8 cellular contexts compared by ENCODE assay signal in the genomic region with DNA sequence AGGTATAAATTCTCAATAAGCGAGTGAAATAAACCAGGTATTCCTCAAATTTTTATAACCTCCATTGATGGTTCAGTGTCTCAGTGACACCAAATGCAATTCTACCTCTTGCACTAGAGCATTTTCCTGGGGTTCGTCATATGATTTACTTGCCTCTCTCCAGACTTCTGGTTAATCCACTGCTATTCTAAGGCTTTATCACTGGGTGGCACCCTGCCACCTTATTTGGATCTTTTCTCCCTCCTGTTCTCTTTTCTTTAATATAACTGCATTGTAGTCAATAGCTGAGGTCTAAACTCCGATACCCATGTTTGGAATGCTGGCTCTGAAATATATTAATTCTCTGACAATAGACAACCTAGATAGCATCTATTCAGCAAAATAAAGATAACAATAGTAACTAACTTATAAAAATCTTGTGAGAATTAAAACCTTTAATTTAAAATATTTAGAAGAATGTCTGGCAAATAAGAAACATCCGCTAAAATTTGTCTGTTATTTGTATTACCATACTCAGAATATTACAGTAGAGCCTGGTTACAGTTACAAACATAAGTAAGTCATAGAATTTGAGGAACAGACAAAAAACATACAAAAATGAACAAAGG.
DNase-seq lines count a peak whose midpoint lies in the region; ATAC-seq and TF ChIP-seq lines count a peak whose summit lies in the region.

No MANE protein-coding gene starts in this region.

- POLR2A ChIA-PET in activated CD4-positive, alpha-beta memory T cell treated with anti-CD3 and anti-CD28 coated beads, Interleukin-2, amount 10 ng/mL, durations not matched to agents 7 days and 5 days (lab: Charles Lee), result no interaction called here

- H3K27me3 Mint-ChIP-seq in brain, result peaks cover 4% of the 10 kb centered on the region
- no peaks in the 10 kb centered on the region for H3K27me3 Mint-ChIP-seq in effector memory CD8-positive, alpha-beta T cell
- no peaks in the 10 kb centered on the region for H3K27me3 Mint-ChIP-seq in activated CD4-positive, alpha-beta memory T cell treated with anti-CD3 and anti-CD28 coated beads, Interleukin-2, amount 10 ng/mL, durations not matched to agents 7 days and 5 days

- H3K4me3 Mint-ChIP-seq in brain, result no peak overlapping the region
- H3K4me3 Mint-ChIP-seq in effector memory CD8-positive, alpha-beta T cell, result no peak overlapping the region
- H3K4me3 Mint-ChIP-seq in activated CD4-positive, alpha-beta memory T cell treated with anti-CD3 and anti-CD28 coated beads, Interleukin-2, amount 10 ng/mL, durations not matched to agents 7 days and 5 days, result no peak overlapping the region

- peak overlapping the region in 3 of 5 experiments; percentile 48 to 90 (median 78) for H3K27ac Mint-ChIP-seq in brain
- no peak overlapping the region for H3K27ac Mint-ChIP-seq in effector memory CD8-positive, alpha-beta T cell
- no peak overlapping the region for H3K27ac Mint-ChIP-seq in activated CD4-positive, alpha-beta memory T cell treated with anti-CD3 and anti-CD28 coated beads, Interleukin-2, amount 10 ng/mL, durations not matched to agents 7 days and 5 days

- peak; percentile 65 to 72 for TF ChIP-seq CTCF in brain (conservative IDR thresholded peaks at IDR 0.05)

- DNase-seq in Ammon's horn (ENCODE audit: low spot score), result peak; percentile 81
- peak; percentile 66 for DNase-seq in NCI-H524 treated with DMSO at 0.1 percent for 48 hours (lab: John Stamatoyannopoulos, UW)
- peak; percentile 25 for DNase-seq in mucosa of gallbladder (ENCODE audit: low spot score)
- DNase-seq in effector memory CD8-positive, alpha-beta T cell, result no peak
- DNase-seq in activated CD4-positive, alpha-beta memory T cell treated with anti-CD3 and anti-CD28 coated beads, Interleukin-2, amount 10 ng/mL, durations not matched to agents 7 days and 5 days, result no peak

- no peaks in the 10 kb centered on the region for H3K36me3 Mint-ChIP-seq in brain
- H3K36me3 Mint-ChIP-seq in effector memory CD8-positive, alpha-beta T cell (ENCODE audit: insufficient read depth), result no peaks in the 10 kb centered on the region
- no peaks in the 10 kb centered on the region for H3K36me3 Mint-ChIP-seq in activated CD4-positive, alpha-beta memory T cell treated with anti-CD3 and anti-CD28 coated beads, Interleukin-2, amount 10 ng/mL, durations not matched to agents 7 days and 5 days (ENCODE audit: low read depth)

- ATAC-seq in HG03469 (IDR thresholded peaks at IDR 0.05; ENCODE audit: unreplicated experiment), result peak; percentile 60
- ATAC-seq in effector memory CD8-positive, alpha-beta T cell (replicated peaks), result no peak
- no peak for ATAC-seq in HG02870 (IDR thresholded peaks at IDR 0.05; ENCODE audit: unreplicated experiment)

- H3K4me1 Mint-ChIP-seq in brain, result peaks cover 57% of the 10 kb centered on the region
- no peaks in the 10 kb centered on the region for H3K4me1 Mint-ChIP-seq in effector memory CD8-positive, alpha-beta T cell (ENCODE audit: low read depth in 2 of 2)
- no peaks in the 10 kb centered on the region for H3K4me1 Mint-ChIP-seq in activated CD4-positive, alpha-beta memory T cell treated with anti-CD3 and anti-CD28 coated beads, Interleukin-2, amount 10 ng/mL, durations not matched to agents 7 days and 5 days

- H3K9me3 Mint-ChIP-seq in brain, result peaks cover 0 to 3% (median 0%) of the 10 kb centered on the region in 5 experiments
- H3K9me3 Mint-ChIP-seq in effector memory CD8-positive, alpha-beta T cell, result peaks cover 0 to 7% of the 10 kb centered on the region in 2 donors
- no peaks in the 10 kb centered on the region for H3K9me3 Mint-ChIP-seq in activated CD4-positive, alpha-beta memory T cell treated with anti-CD3 and anti-CD28 coated beads, Interleukin-2, amount 10 ng/mL, durations not matched to agents 7 days and 5 days

- CTCF ChIA-PET in activated CD4-positive, alpha-beta memory T cell treated with anti-CD3 and anti-CD28 coated beads, Interleukin-2, amount 10 ng/mL, durations not matched to agents 7 days and 5 days (lab: Charles Lee), result no interaction called here

Comparison
In these comparisons a context has a peak if more than half of its experiments do, and no peak if none do; other contexts are left out.
1. DNase-seq: peak in Ammon's horn (single experiment), NCI-H524 treated with DMSO at 0.1 percent for 48 hours (single experiment) and mucosa of gallbladder (single experiment); none in effector memory CD8-positive, alpha-beta T cell (0 of 3) and activated CD4-positive, alpha-beta memory T cell treated with anti-CD3 and anti-CD28 coated beads, Interleukin-2, amount 10 ng/mL, durations not matched to agents 7 days and 5 days (single experiment).
2. H3K27ac Mint-ChIP-seq: peak in brain (3 of 5); none in effector memory CD8-positive, alpha-beta T cell (0 of 2) and activated CD4-positive, alpha-beta memory T cell treated with anti-CD3 and anti-CD28 coated beads, Interleukin-2, amount 10 ng/mL, durations not matched to agents 7 days and 5 days (single experiment).